In the genomic region with DNA sequence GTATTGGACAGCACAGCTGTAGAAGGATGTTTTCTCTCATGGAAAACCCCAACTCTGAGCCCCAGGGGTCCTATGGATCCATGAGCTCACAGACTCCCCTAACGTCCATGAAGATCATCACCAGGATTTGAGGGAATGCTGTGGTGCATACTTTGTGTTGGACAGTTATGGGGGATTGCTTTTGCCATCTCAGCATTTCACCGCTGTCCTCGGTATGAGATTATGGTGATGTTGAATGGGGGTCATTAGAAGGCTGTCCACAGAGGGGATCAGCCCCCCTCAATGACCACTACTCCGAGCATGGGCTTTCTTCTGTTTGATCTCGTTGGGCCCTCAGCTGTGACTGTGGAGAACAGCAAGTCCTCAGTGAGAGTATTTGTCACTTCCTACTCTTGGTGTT, we compare ENCODE assay signal across 23 cellular contexts.
"Had no signal": no experiment of that assay in that cellular context is flagged by ENCODE, and none has a peak within 500 bp of the region (broad histone marks: within the 10 kb centered on the region; RNA-seq: fewer than 3 reads in every experiment).

No MANE protein-coding gene starts in this region.

- H3K9me3 ChIP-seq: left ventricle myocardium inferior, mucosa of descending colon, pancreas, prostate gland, sigmoid colon, spleen, suprapubic skin, transverse colon, upper lobe of left lung, vagina had no signal

- H2AFZ ChIP-seq: hepatocyte had no signal

- H3K27me3 ChIP-seq: hepatocyte, pancreas, sigmoid colon, spleen, suprapubic skin, transverse colon, upper lobe of left lung, vagina had no signal

- H3K36me3 ChIP-seq: pancreas, prostate gland, sigmoid colon, suprapubic skin, transverse colon, upper lobe of left lung, vagina had no signal

- H3K4me3 ChIP-seq: hepatocyte, left ventricle myocardium inferior, lung, mucosa of descending colon, pancreas, prostate gland, sigmoid colon, spleen, suprapubic skin, transverse colon, upper lobe of left lung, vagina had no signal

- DNase-seq: islet precursor cell; left ventricle myocardium inferior; mesendoderm; mucosa of descending colon; naive thymus-derived CD4-positive, alpha-beta T cell; pancreas; posterior cingulate gyrus; retina; right cardiac atrium; sigmoid colon; small intestine; spleen; stimulated activated CD4-positive, alpha-beta T cell treated with anti-CD3 and anti-CD28 coated beads, Interleukin-4, amount 100 ng/mL, for 24 hours; stimulated activated naive CD4-positive, alpha-beta T cell; transverse colon; upper lobe of left lung had no signal

- H3K4me1 ChIP-seq: pancreas, spleen, upper lobe of left lung had no signal

- ATAC-seq: naive thymus-derived CD4-positive, alpha-beta T cell; natural killer cell treated with Interleukin-12 subunit alpha and Interleukin-12 subunit beta and Interleukin-15 and Interleukin-18, amount 100 ng/mL, for 72 hours; pancreas; right cardiac atrium; stimulated activated effector memory CD8-positive, alpha-beta T cell treated with anti-CD3 and anti-CD28 coated beads, Interleukin-12 subunit alpha, Interleukin-12 subunit beta, amount 100 ng/mL, for 72 hours had no signal

- FAIRE-seq: pancreas, small intestine had no signal

- H3K27ac ChIP-seq: hepatocyte, left ventricle myocardium inferior, pancreas, prostate gland, spleen, suprapubic skin, transverse colon, upper lobe of left lung, vagina had no signal

- H3K4me2 ChIP-seq: hepatocyte had no signal
